9 cellular contexts compared by ENCODE assay signal in genomic region chr1:27455166-27455811, GRCh38. TPM values are rescaled to one million over a fixed set of nuclear protein-coding genes. Genes with fewer than 3 reads are reported as not detected.
DNase-seq lines count a peak whose midpoint lies in the region; ATAC-seq and TF ChIP-seq lines count a peak whose summit lies in the region.
"Had no signal": no experiment of that assay in that cellular context is flagged by ENCODE, and none has a peak within 500 bp of the region (broad histone marks: within the 10 kb centered on the region; RNA-seq: fewer than 3 reads in every experiment).

No MANE protein-coding gene starts in this region.

- H3K27me3 ChIP-seq in muscle layer of colon (ENCODE audit: control insufficient read depth in 1 of 2, insufficient read depth in 2 of 2, low read length in 2 of 2) (no peaks in the 10 kb centered on the region), WERI-Rb-1 (ENCODE audit: insufficient read depth, low read depth, severe bottlenecking) (no peaks in the 10 kb centered on the region)

- H3K4me1 ChIP-seq in muscle layer of colon (ENCODE audit: insufficient read depth, low read length), result peaks cover 33% of the 10 kb centered on the region

- DNase-seq in ACHN (peak; percentile 36), NCI-H226 (peak; percentile 12), chondrocyte (ENCODE audit: low spot score) (no peak), WERI-Rb-1 (no peak), NCI-H82 treated with DMSO at 0.1 percent for 48 hours (lab: John Stamatoyannopoulos, UW; ENCODE audit: unreplicated experiment) (no peak), SIG-M5 treated with dmso at 0.1 percent for 504 hours (lab: John Stamatoyannopoulos, UW; ENCODE audit: unreplicated experiment) (no peak)
- DNase-seq: NCI-H524 treated with DMSO at 0.1 percent for 48 hours had no signal

- no peaks in the 10 kb centered on the region for H3K36me3 ChIP-seq in muscle layer of colon (ENCODE audit: insufficient read depth, low read length)
- no peaks in the 10 kb centered on the region for H3K36me3 ChIP-seq in WERI-Rb-1

- H3K27ac ChIP-seq in muscle layer of colon (ENCODE audit: low read depth, low read length) (peak overlapping the region; percentile 53), WERI-Rb-1 (no peak overlapping the region)

- no peaks in the 10 kb centered on the region for H3K36me3 Mint-ChIP-seq in chondrocyte (ENCODE audit: low read depth)

- H3K4me3 Mint-ChIP-seq in chondrocyte (ENCODE audit: unreplicated experiment), result no peak overlapping the region

- no peak overlapping the region for H3K4me3 ChIP-seq in muscle layer of colon (ENCODE audit: low read depth in 1 of 2, low read length in 2 of 2)
- no peak overlapping the region for H3K4me3 ChIP-seq in WERI-Rb-1 (ENCODE audit: low read depth, low read length)

- H3K27ac Mint-ChIP-seq in chondrocyte (ENCODE audit: unreplicated experiment), result peak overlapping the region; percentile 64

- ATAC-seq in HG03442 (IDR thresholded peaks at IDR 0.05; ENCODE audit: unreplicated experiment), result no peak

- peaks cover 29% of the 10 kb centered on the region for H3K4me1 Mint-ChIP-seq in chondrocyte (ENCODE audit: low read depth)

- no peak overlapping the region for H3K9ac ChIP-seq in muscle layer of colon (ENCODE audit: low read length)

- in situ Hi-C loops in ACHN (cut with HindIII; ENCODE audit: low pct_ligation_motif_present, low pct_unique_long_range_greater_than_20kb, low sequenced_read_pairs), result no loop called here

- TF ChIP-seq CTCF in chondrocyte (IDR thresholded peaks at IDR 0.05) (no peak), WERI-Rb-1 (IDR thresholded peaks at IDR 0.05; ENCODE audit: low read depth, low read length) (no peak)

- no peaks in the 10 kb centered on the region for H3K27me3 Mint-ChIP-seq in chondrocyte (ENCODE audit: low read depth)

- no peaks in the 10 kb centered on the region for H3K9me3 ChIP-seq in muscle layer of colon (ENCODE audit: low read length)
- H3K9me3 ChIP-seq in WERI-Rb-1 (ENCODE audit: severe bottlenecking), result no peaks in the 10 kb centered on the region

- H3K9me3 Mint-ChIP-seq in chondrocyte (ENCODE audit: low read depth), result no peaks in the 10 kb centered on the region

RNA-seq across cellular contexts. Expression of gene WASF2, which starts 34.7 kb away (rescaled TPM):
- 114 to 136 TPM (median 128 TPM) in 3 replicates for total RNA-seq in chondrocyte

Comparison
In these comparisons a context has a peak if more than half of its experiments do, and no peak if none do; other contexts are left out.
1. DNase-seq: peak in ACHN (single experiment) and NCI-H226 (single experiment); none in chondrocyte (single experiment), WERI-Rb-1 (single experiment), NCI-H82 treated with DMSO at 0.1 percent for 48 hours (single experiment) and SIG-M5 treated with dmso at 0.1 percent for 504 hours (single experiment).